Comparison of ENCODE assay signal across 20 cellular contexts in genomic region chr2:168661404-168661869, GRCh38.
DNase-seq lines count a peak whose midpoint lies in the region; ATAC-seq and TF ChIP-seq lines count a peak whose summit lies in the region.
"Had no signal": no experiment of that assay in that cellular context is flagged by ENCODE, and none has a peak within 500 bp of the region (broad histone marks: within the 10 kb centered on the region; RNA-seq: fewer than 3 reads in every experiment).

No MANE protein-coding gene starts in this region.

- H3K4me3 ChIP-seq in H7 (ENCODE audit: insufficient read depth, low read depth, low read length) (no peak overlapping the region), WERI-Rb-1 (ENCODE audit: low read depth, low read length) (no peak overlapping the region)
- H3K4me3 ChIP-seq: BLaER1 treated with 17β-estradiol and CSF1 and Interleukin-3, amounts not matched to agents 10 nM and 100 nM; prostate gland; stomach had no signal

- H3K27me3 Mint-ChIP-seq in nephron (ENCODE audit: low read depth): no peaks in the 10 kb centered on the region
- H3K27me3 Mint-ChIP-seq: activated CD8-positive, alpha-beta memory T cell treated with anti-CD3 and anti-CD28 coated beads, Interleukin-2, amount 10 ng/mL, durations not matched to agents 7 days and 5 days had no signal

- peaks cover 19% of the 10 kb centered on the region for H3K4me1 Mint-ChIP-seq in nephron

- H3K27ac ChIP-seq in WERI-Rb-1 (peak overlapping the region; percentile 14), substantia nigra (ENCODE audit: low read depth, low read length, poor library complexity, severe bottlenecking) (no peak overlapping the region)
- H3K27ac ChIP-seq: BLaER1 treated with 17β-estradiol and CSF1 and Interleukin-3, amounts not matched to agents 10 nM and 100 nM; HL-60; KMS-11; prostate gland had no signal

- no peaks in the 10 kb centered on the region for H3K9me3 ChIP-seq in WERI-Rb-1 (ENCODE audit: severe bottlenecking)
- H3K9me3 ChIP-seq: BLaER1 treated with 17β-estradiol and CSF1 and Interleukin-3, amounts not matched to agents 10 nM and 100 nM; prostate gland; stomach had no signal

- H3K27me3 ChIP-seq in H7 (ENCODE audit: control insufficient read depth, insufficient read depth, low read length) (no peaks in the 10 kb centered on the region), WERI-Rb-1 (ENCODE audit: insufficient read depth, low read depth, severe bottlenecking) (no peaks in the 10 kb centered on the region)
- H3K27me3 ChIP-seq: BLaER1 treated with 17β-estradiol and CSF1 and Interleukin-3, amounts not matched to agents 10 nM and 100 nM; stomach had no signal

- no peak for ATAC-seq in HG03354 (IDR thresholded peaks at IDR 0.05; ENCODE audit: poor library complexity, severe bottlenecking, unreplicated experiment)
- ATAC-seq: activated CD8-positive, alpha-beta memory T cell treated with anti-CD3 and anti-CD28 coated beads, Interleukin-2, amount 10 ng/mL, durations not matched to agents 7 days and 5 days; PC-3 had no signal

- H3K36me3 ChIP-seq in H7 (replicated peaks; ENCODE audit: control insufficient read depth, insufficient read depth, low read length): no peaks in the 10 kb centered on the region
- H3K36me3 ChIP-seq in WERI-Rb-1: no peaks in the 10 kb centered on the region
- H3K36me3 ChIP-seq: prostate gland, stomach had no signal

- H3K27ac Mint-ChIP-seq in nephron: peak overlapping the region; percentile 7 to 79 (median 62)
- H3K27ac Mint-ChIP-seq: activated CD8-positive, alpha-beta memory T cell treated with anti-CD3 and anti-CD28 coated beads, Interleukin-2, amount 10 ng/mL, durations not matched to agents 7 days and 5 days; HFFc6 had no signal

- TF ChIP-seq CTCF in WERI-Rb-1 (IDR thresholded peaks at IDR 0.05; ENCODE audit: low read depth, low read length): no peak
- TF ChIP-seq CTCF in nephron (IDR thresholded peaks at IDR 0.05; ENCODE audit: unreplicated experiment in 3 of 3): no peak

- peak; percentile 46 for DNase-seq in H7
- peak; percentile 26 for DNase-seq in NCI-H1436 treated with DMSO at 0.1 percent for 48 hours (lab: John Stamatoyannopoulos, UW)
- DNase-seq in WERI-Rb-1: peak; percentile 21
- no peak for DNase-seq in GM19238 (ENCODE audit: insufficient read length, low spot score)
- DNase-seq in activated naive CD4-positive, alpha-beta T cell treated with Interleukin-2 at 50 U/mL for 16 hours: no peak
- DNase-seq in substantia nigra (lab: John Stamatoyannopoulos, UW): no peak
- DNase-seq: activated CD8-positive, alpha-beta memory T cell treated with anti-CD3 and anti-CD28 coated beads, Interleukin-2, amount 10 ng/mL, durations not matched to agents 7 days and 5 days; activated gamma-delta T cell; anterior cingulate cortex; erythroblast; HFFc6; PC-3; stimulated activated CD4-positive, alpha-beta T cell treated with anti-CD3 and anti-CD28 coated beads, Interleukin-12 subunit alpha, Interleukin-12 subunit beta, amount 100 ng/mL, for 4 hours; stomach had no signal

- peak overlapping the region in 1 of 3 experiments; percentile 10 for H3K4me3 Mint-ChIP-seq in nephron
- H3K4me3 Mint-ChIP-seq: activated CD8-positive, alpha-beta memory T cell treated with anti-CD3 and anti-CD28 coated beads, Interleukin-2, amount 10 ng/mL, durations not matched to agents 7 days and 5 days; HFFc6 had no signal

- no peaks in the 10 kb centered on the region for H3K9me3 Mint-ChIP-seq in nephron
- H3K9me3 Mint-ChIP-seq: HFFc6 had no signal

- no peaks in the 10 kb centered on the region for H3K36me3 Mint-ChIP-seq in nephron (ENCODE audit: low read depth)
- H3K36me3 Mint-ChIP-seq: activated CD8-positive, alpha-beta memory T cell treated with anti-CD3 and anti-CD28 coated beads, Interleukin-2, amount 10 ng/mL, durations not matched to agents 7 days and 5 days had no signal

Comparison
In these comparisons a context has a peak if more than half of its experiments do, and no peak if none do; other contexts are left out.
1. DNase-seq: peak in H7 (single experiment), NCI-H1436 treated with DMSO at 0.1 percent for 48 hours (single experiment) and WERI-Rb-1 (single experiment); none in GM19238 (single experiment), activated naive CD4-positive, alpha-beta T cell treated with Interleukin-2 at 50 U/mL for 16 hours (single experiment) and substantia nigra (0 of 49).